ENCODE assay signal across 1 cellular context in genomic region chr2:8564475-8564874, GRCh38.
TF ChIP-seq lines count a peak whose summit lies in the region.

No MANE protein-coding gene starts in this region.

TF ChIP-seq in GM23338, 12 proteins besides CTCF, POLR2A, EP300 and RAD21 (continued from another document):
- TF ChIP-seq ZNF462 (CRISPR knock-in tag; IDR thresholded peaks at IDR 0.05), result no peak
- no peak for TF ChIP-seq CREB1 (CRISPR knock-in tag; IDR thresholded peaks at IDR 0.05; ENCODE audit: low read depth)
- TF ChIP-seq STAT1 (IDR thresholded peaks at IDR 0.05; ENCODE audit: unreplicated experiment), result no peak
- no peak for TF ChIP-seq ETS1 (IDR thresholded peaks at IDR 0.05)
- TF ChIP-seq REST (IDR thresholded peaks at IDR 0.05; ENCODE audit: unreplicated experiment), result no peak
- TF ChIP-seq JUNB (IDR thresholded peaks at IDR 0.05; ENCODE audit: unreplicated experiment), result no peak
